In the genomic region with DNA sequence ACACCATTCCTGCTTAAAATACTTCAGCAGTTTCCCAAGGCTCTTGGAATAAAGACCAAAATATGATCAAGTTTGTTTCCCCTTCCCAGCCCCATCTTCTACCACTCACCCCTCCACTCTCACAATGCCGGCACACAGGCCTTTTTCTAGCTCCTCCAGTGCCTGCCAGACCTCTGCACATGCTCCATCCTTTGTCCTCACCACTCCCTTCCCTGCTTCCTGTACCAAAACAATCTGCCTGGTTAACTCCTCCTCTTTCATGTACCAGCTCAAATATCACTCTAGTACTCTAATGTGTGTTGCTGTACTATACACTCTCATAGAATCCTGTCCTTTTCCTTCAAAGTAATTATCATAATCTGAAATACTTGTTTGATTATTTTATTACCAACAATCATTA, we compare ENCODE assay signal across 1 cellular context.
TF ChIP-seq lines count a peak whose summit lies in the region.

No MANE protein-coding gene starts in this region.

TF ChIP-seq in GM23338, 12 proteins besides CTCF, POLR2A, EP300 and RAD21 (continued from another document):
- TF ChIP-seq ZNF462 (CRISPR knock-in tag; IDR thresholded peaks at IDR 0.05): no peak
- TF ChIP-seq JUNB (IDR thresholded peaks at IDR 0.05; ENCODE audit: unreplicated experiment): no peak
- no peak for TF ChIP-seq EZH2phosphoT487 (IDR thresholded peaks at IDR 0.05; ENCODE audit: unreplicated experiment)
- TF ChIP-seq ZNF331 (CRISPR knock-in tag; IDR thresholded peaks at IDR 0.05; ENCODE audit: low read depth): no peak
- no peak for TF ChIP-seq STAT1 (IDR thresholded peaks at IDR 0.05; ENCODE audit: unreplicated experiment)
